Comparison of ENCODE assay signal across 9 cellular contexts in genomic region chr18:25503567-25504081, GRCh38.
A peak's percentile ranks its signal among the peaks of the same experiment; 100 is the strongest.
DNase-seq lines count a peak whose midpoint lies in the region; ATAC-seq and TF ChIP-seq lines count a peak whose summit lies in the region.
"Had no signal": no experiment of that assay in that cellular context is flagged by ENCODE, and none has a peak within 500 bp of the region (broad histone marks: within the 10 kb centered on the region; RNA-seq: fewer than 3 reads in every experiment).

No MANE protein-coding gene starts in this region.

- H3K9me3 Mint-ChIP-seq in activated CD4-positive, alpha-beta T cell treated with anti-CD3 and anti-CD28 coated beads, Interleukin-2, amount 10 ng/mL, durations not matched to agents 7 days and 5 days: no peaks in the 10 kb centered on the region
- peaks cover 0 to 2% of the 10 kb centered on the region in 2 donors for H3K9me3 Mint-ChIP-seq in activated T-cell treated with anti-CD3 and anti-CD28 coated beads, Interleukin-2, amount 50 U/mL, for 72 hours
- H3K9me3 Mint-ChIP-seq: activated naive CD4-positive, alpha-beta T cell treated with anti-CD3 and anti-CD28 coated beads, Interleukin-2, amount 50 U/mL, for 24 hours had no signal

- POLR2A ChIA-PET in A673 (lab: Charles Lee; ENCODE audit: low non-redundant PET): no interaction called here
- POLR2A ChIA-PET in activated CD4-positive, alpha-beta T cell treated with anti-CD3 and anti-CD28 coated beads, Interleukin-2, amount 10 ng/mL, durations not matched to agents 7 days and 5 days (lab: Charles Lee): no interaction called here

- H3K27ac ChIP-seq in A673 (ENCODE audit: low read depth, low read length, poor library complexity, severe bottlenecking): no peak overlapping the region

- H3K4me3 Mint-ChIP-seq in activated CD4-positive, alpha-beta T cell treated with anti-CD3 and anti-CD28 coated beads, Interleukin-2, amount 10 ng/mL, durations not matched to agents 7 days and 5 days: no peak overlapping the region
- H3K4me3 Mint-ChIP-seq in activated T-cell treated with anti-CD3 and anti-CD28 coated beads, Interleukin-2, amount 50 U/mL, for 72 hours: no peak overlapping the region
- H3K4me3 Mint-ChIP-seq: activated naive CD4-positive, alpha-beta T cell treated with anti-CD3 and anti-CD28 coated beads, Interleukin-2, amount 50 U/mL, for 24 hours had no signal

- peak overlapping the region; percentile 18 for H3K4me3 ChIP-seq in A673 (ENCODE audit: low read depth, low read length, poor library complexity, severe bottlenecking)

- BruUV-seq in A673 (replicated peaks; lab: Mats Ljungman, UMichigan): no TSS peak

- no peak overlapping the region for H3K27ac Mint-ChIP-seq in activated CD4-positive, alpha-beta T cell treated with anti-CD3 and anti-CD28 coated beads, Interleukin-2, amount 10 ng/mL, durations not matched to agents 7 days and 5 days
- H3K27ac Mint-ChIP-seq in activated T-cell treated with anti-CD3 and anti-CD28 coated beads, Interleukin-2, amount 50 U/mL, for 72 hours: no peak overlapping the region
- H3K27ac Mint-ChIP-seq: activated naive CD4-positive, alpha-beta T cell treated with anti-CD3 and anti-CD28 coated beads, Interleukin-2, amount 50 U/mL, for 24 hours had no signal

- no peak for TF ChIP-seq CTCF in A673 (conservative IDR thresholded peaks at IDR 0.05; ENCODE audit: low read depth, low read length)

- no peaks in the 10 kb centered on the region for H3K27me3 ChIP-seq in A673 (replicated peaks; ENCODE audit: insufficient read depth, low read depth, low read length, poor library complexity)

- DNase-seq in A673 (ENCODE audit: low spot score) (peak; percentile 46), HuH-7 (ENCODE audit: low spot score) (peak; percentile 10), amygdala (lab: John Stamatoyannopoulos, UW) (peak in 50 of 56 donors; percentile 2 to 72 (median 28)), left cardiac atrium (peak; percentile 69), pons (ENCODE audit: low spot score) (peak; percentile 85)
- DNase-seq in activated CD4-positive, alpha-beta T cell treated with anti-CD3 and anti-CD28 coated beads, Interleukin-2, amount 10 ng/mL, durations not matched to agents 7 days and 5 days: no peak
- no peak for DNase-seq in activated T-cell treated with anti-CD3 and anti-CD28 coated beads, Interleukin-2, amount 50 U/mL, for 72 hours

- no peaks in the 10 kb centered on the region for H3K27me3 Mint-ChIP-seq in activated CD4-positive, alpha-beta T cell treated with anti-CD3 and anti-CD28 coated beads, Interleukin-2, amount 10 ng/mL, durations not matched to agents 7 days and 5 days
- H3K27me3 Mint-ChIP-seq in activated T-cell treated with anti-CD3 and anti-CD28 coated beads, Interleukin-2, amount 50 U/mL, for 72 hours (ENCODE audit: low read depth): no peaks in the 10 kb centered on the region

- H3K4me1 ChIP-seq in A673 (ENCODE audit: insufficient read depth, low read length, poor library complexity, severe bottlenecking): no peaks in the 10 kb centered on the region

- intact Hi-C loops in A673 (cut with micrococcal nuclease; ENCODE audit: unreplicated experiment) (no loop called here), left cardiac atrium (cut with DNase I) (loop anchor here in 1 of 2 donors (5.0 kb wide), 1 partner anchor 151 kb away; the partner anchor contains the start of gene ZNF521)

- H3K9me3 ChIP-seq in A673 (ENCODE audit: low read depth, low read length, poor library complexity, severe bottlenecking): no peaks in the 10 kb centered on the region

- no peaks in the 10 kb centered on the region for H3K36me3 Mint-ChIP-seq in activated CD4-positive, alpha-beta T cell treated with anti-CD3 and anti-CD28 coated beads, Interleukin-2, amount 10 ng/mL, durations not matched to agents 7 days and 5 days (ENCODE audit: low read depth)
- no peaks in the 10 kb centered on the region for H3K36me3 Mint-ChIP-seq in activated T-cell treated with anti-CD3 and anti-CD28 coated beads, Interleukin-2, amount 50 U/mL, for 72 hours (ENCODE audit: insufficient read depth in 2 of 2)
- H3K36me3 Mint-ChIP-seq: activated naive CD4-positive, alpha-beta T cell treated with anti-CD3 and anti-CD28 coated beads, Interleukin-2, amount 50 U/mL, for 24 hours had no signal

- ATAC-seq in left cardiac atrium (peak; percentile 97 to 99), HG02852 (IDR thresholded peaks at IDR 0.05; ENCODE audit: unreplicated experiment) (no peak)
- ATAC-seq in activated T-cell treated with anti-CD3 and anti-CD28 coated beads, Interleukin-2, amount 50 U/mL, for 72 hours (replicated peaks in 1 of 2): no peak

- CTCF ChIA-PET in A673 (lab: Charles Lee): no interaction called here
- CTCF ChIA-PET in activated CD4-positive, alpha-beta T cell treated with anti-CD3 and anti-CD28 coated beads, Interleukin-2, amount 10 ng/mL, durations not matched to agents 7 days and 5 days (lab: Charles Lee): no interaction called here

- H3K36me3 ChIP-seq in A673 (ENCODE audit: insufficient read depth, low read length, poor library complexity, severe bottlenecking): no peaks in the 10 kb centered on the region

- H3K4me1 Mint-ChIP-seq in activated CD4-positive, alpha-beta T cell treated with anti-CD3 and anti-CD28 coated beads, Interleukin-2, amount 10 ng/mL, durations not matched to agents 7 days and 5 days: no peaks in the 10 kb centered on the region
- H3K4me1 Mint-ChIP-seq in activated T-cell treated with anti-CD3 and anti-CD28 coated beads, Interleukin-2, amount 50 U/mL, for 72 hours (ENCODE audit: low read depth): no peaks in the 10 kb centered on the region
- H3K4me1 Mint-ChIP-seq: activated naive CD4-positive, alpha-beta T cell treated with anti-CD3 and anti-CD28 coated beads, Interleukin-2, amount 50 U/mL, for 24 hours had no signal

Comparison
In these comparisons a context has a peak if more than half of its experiments do, and no peak if none do; other contexts are left out.
1. DNase-seq: peak in A673 (single experiment), HuH-7 (single experiment), amygdala (50 of 56), left cardiac atrium (single experiment) and pons (single experiment); none in activated CD4-positive, alpha-beta T cell treated with anti-CD3 and anti-CD28 coated beads, Interleukin-2, amount 10 ng/mL, durations not matched to agents 7 days and 5 days (single experiment) and activated T-cell treated with anti-CD3 and anti-CD28 coated beads, Interleukin-2, amount 50 U/mL, for 72 hours (0 of 2).
2. ATAC-seq: peak in left cardiac atrium (2 of 2); none in HG02852 (single experiment) and activated T-cell treated with anti-CD3 and anti-CD28 coated beads, Interleukin-2, amount 50 U/mL, for 72 hours (0 of 2).